2 cellular contexts compared by ENCODE assay signal in the genomic region with DNA sequence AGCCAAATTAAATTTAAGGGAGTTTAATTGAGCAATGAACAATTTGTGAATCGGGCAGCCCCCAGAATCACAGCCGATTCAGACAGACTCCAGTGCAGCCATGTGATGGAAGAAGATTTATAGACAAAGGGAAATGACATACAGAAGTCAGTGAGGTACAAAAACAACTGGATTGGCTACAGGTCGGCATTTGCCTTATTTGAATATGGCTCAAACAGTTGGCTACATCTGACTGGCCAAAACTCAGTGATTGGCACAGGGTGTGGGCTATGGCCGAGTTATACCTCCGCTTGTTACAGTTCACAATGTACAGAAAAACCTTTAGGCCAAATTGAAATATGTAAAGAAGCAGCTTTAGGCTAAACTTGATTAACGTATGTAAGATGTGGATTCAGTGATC.
TF ChIP-seq lines count a peak whose summit lies in the region.

No MANE protein-coding gene starts in this region.

TF ChIP-seq in Ishikawa, 13 proteins besides CTCF, POLR2A, EP300 and RAD21:
- peak; percentile 65; the same call in 1 of the 2 replicates for TF ChIP-seq FOXM1 (IDR thresholded peaks at IDR 0.05; ENCODE audit: borderline replicate concordance, low read depth)
- TF ChIP-seq YY1 (IDR thresholded peaks at IDR 0.05; ENCODE audit: low read depth): no peak

TF ChIP-seq in GM12878, 131 proteins besides CTCF, POLR2A, EP300 and RAD21:
- TF ChIP-seq MTA2 (IDR thresholded peaks at IDR 0.05; ENCODE audit: low read depth): no peak
- TF ChIP-seq EGR1 (IDR thresholded peaks at IDR 0.05; ENCODE audit: borderline replicate concordance in 1 of 2, low read depth in 2 of 2, low read length in 2 of 2): no peak
- no peak for TF ChIP-seq KLF5 (IDR thresholded peaks at IDR 0.05; ENCODE audit: partially characterized antibody)
- no peak for TF ChIP-seq SMC3 (IDR thresholded peaks at IDR 0.05; ENCODE audit: borderline replicate concordance, low read length)
- TF ChIP-seq KAT2A (conservative IDR thresholded peaks at IDR 0.05; ENCODE audit: control insufficient read depth, low read depth, low read length): no peak
- TF ChIP-seq, protein P1, sequence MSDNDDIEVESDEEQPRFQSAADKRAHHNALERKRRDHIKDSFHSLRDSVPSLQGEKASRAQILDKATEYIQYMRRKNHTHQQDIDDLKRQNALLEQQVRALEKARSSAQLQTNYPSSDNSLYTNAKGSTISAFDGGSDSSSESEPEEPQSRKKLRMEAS (IDR thresholded peaks at IDR 0.05; ENCODE audit: low read depth, low read length): no peak
- TF ChIP-seq, protein P2, sequence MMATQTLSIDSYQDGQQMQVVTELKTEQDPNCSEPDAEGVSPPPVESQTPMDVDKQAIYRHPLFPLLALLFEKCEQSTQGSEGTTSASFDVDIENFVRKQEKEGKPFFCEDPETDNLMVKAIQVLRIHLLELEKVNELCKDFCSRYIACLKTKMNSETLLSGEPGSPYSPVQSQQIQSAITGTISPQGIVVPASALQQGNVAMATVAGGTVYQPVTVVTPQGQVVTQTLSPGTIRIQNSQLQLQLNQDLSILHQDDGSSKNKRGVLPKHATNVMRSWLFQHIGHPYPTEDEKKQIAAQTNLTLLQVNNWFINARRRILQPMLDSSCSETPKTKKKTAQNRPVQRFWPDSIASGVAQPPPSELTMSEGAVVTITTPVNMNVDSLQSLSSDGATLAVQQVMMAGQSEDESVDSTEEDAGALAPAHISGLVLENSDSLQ (IDR thresholded peaks at IDR 0.05): peak; percentile 52
- no peak for TF ChIP-seq PAX5 (IDR thresholded peaks at IDR 0.05; ENCODE audit: borderline replicate concordance, low read depth, low read length)
- TF ChIP-seq KDM1A (IDR thresholded peaks at IDR 0.05; ENCODE audit: borderline replicate concordance): no peak
- TF ChIP-seq ZNF384 (IDR thresholded peaks at IDR 0.05; ENCODE audit: borderline replicate concordance, low read depth, low read length): no peak
- TF ChIP-seq ZNF24 (IDR thresholded peaks at IDR 0.05): no peak
- no peak for TF ChIP-seq NR2F1 (conservative IDR thresholded peaks at IDR 0.05)
- TF ChIP-seq, protein P3, sequence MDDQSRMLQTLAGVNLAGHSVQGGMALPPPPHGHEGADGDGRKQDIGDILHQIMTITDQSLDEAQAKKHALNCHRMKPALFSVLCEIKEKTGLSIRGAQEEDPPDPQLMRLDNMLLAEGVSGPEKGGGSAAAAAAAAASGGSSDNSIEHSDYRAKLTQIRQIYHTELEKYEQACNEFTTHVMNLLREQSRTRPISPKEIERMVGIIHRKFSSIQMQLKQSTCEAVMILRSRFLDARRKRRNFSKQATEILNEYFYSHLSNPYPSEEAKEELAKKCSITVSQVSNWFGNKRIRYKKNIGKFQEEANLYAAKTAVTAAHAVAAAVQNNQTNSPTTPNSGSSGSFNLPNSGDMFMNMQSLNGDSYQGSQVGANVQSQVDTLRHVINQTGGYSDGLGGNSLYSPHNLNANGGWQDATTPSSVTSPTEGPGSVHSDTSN (IDR thresholded peaks at IDR 0.05; ENCODE audit: insufficient replicate concordance, low read depth, low read length): peak; percentile 15
